Comparison of ENCODE assay signal across 8 cellular contexts in genomic region chr10:22630229-22631174, GRCh38.
A peak's percentile ranks its signal among the peaks of the same experiment; 100 is the strongest.
DNase-seq lines count a peak whose midpoint lies in the region; FAIRE-seq and TF ChIP-seq lines count a peak whose summit lies in the region.

No MANE protein-coding gene starts in this region.

- in situ Hi-C loops in GM23248 (cut with MboI) = no loop called here

- H3K9ac ChIP-seq in GM23248 = peak overlapping the region; percentile 42; the same call in 1 of the 2 replicates
- H3K9ac ChIP-seq in kidney (ENCODE audit: low read length in 2 of 2) = no peak overlapping the region

- H3K27me3 ChIP-seq in GM23248 (replicated peaks; ENCODE audit: insufficient read depth) (no peaks in the 10 kb centered on the region), vagina (no peaks in the 10 kb centered on the region)

- no peak overlapping the region for H2AFZ ChIP-seq in GM23248

- TF ChIP-seq CTCF in kidney (IDR thresholded peaks at IDR 0.05; ENCODE audit: borderline replicate concordance, extremely low read depth, insufficient read depth) (no peak), vagina (IDR thresholded peaks at IDR 0.05) (no peak)

- peak overlapping the region; percentile 30; the same call in 1 of the 2 replicates for H3K4me3 ChIP-seq in GM23248
- H3K4me3 ChIP-seq in kidney (ENCODE audit: low read length in 2 of 2) = no peak overlapping the region
- no peak overlapping the region for H3K4me3 ChIP-seq in vagina

- H3K36me3 ChIP-seq in GM23248 (ENCODE audit: low read depth) (no peaks in the 10 kb centered on the region), KOPT-K1 (ENCODE audit: insufficient read depth, low read length) (no peaks in the 10 kb centered on the region), kidney (ENCODE audit: control insufficient read depth in 1 of 2, insufficient read depth in 2 of 2, low read length in 2 of 2) (no peaks in the 10 kb centered on the region), vagina (no peaks in the 10 kb centered on the region)

- H3F3A ChIP-seq in GM23248 (ENCODE audit: insufficient read depth) = peaks cover 30% of the 10 kb centered on the region

- no peak for DNase-seq in GM18507 (ENCODE audit: extremely low spot score, insufficient read length, low read depth)
- peak; percentile 64 for DNase-seq in GM23248
- no peak for DNase-seq in kidney
- no peak for DNase-seq in vagina (ENCODE audit: extremely low spot score in 2 of 2)
- no peak for DNase-seq in T1000 (lab: John Stamatoyannopoulos, UW)
- no peak for DNase-seq in NCI-H2029 treated with DMSO at 0.1 percent for 48 hours (lab: John Stamatoyannopoulos, UW)

- peaks cover 5% of the 10 kb centered on the region; the same call in 1 of the 2 replicates for H4K20me1 ChIP-seq in GM23248 (ENCODE audit: insufficient read depth)

- peak overlapping the region; percentile 76 for H3K4me2 ChIP-seq in GM23248 (ENCODE audit: unreplicated experiment)

- TF ChIP-seq POLR2A in vagina (IDR thresholded peaks at IDR 0.05) = peak in 1 of 2 donors; percentile 18

- FAIRE-seq in GM18507 (lab: Jason Lieb, UNC) = peak; percentile 98
- FAIRE-seq in kidney (lab: Jason Lieb, UNC) = peak; percentile 3

- intact Hi-C loops in kidney (cut with DNase I) (no loop called here), vagina (cut with DNase I) (no loop called here)

- H3K4me1 ChIP-seq in GM23248 (ENCODE audit: insufficient read depth) = peaks cover 43% of the 10 kb centered on the region
- peaks cover 20 to 29% of the 10 kb centered on the region in 2 donors for H3K4me1 ChIP-seq in kidney (ENCODE audit: control insufficient read depth in 1 of 2, insufficient read depth in 1 of 2, low read depth in 1 of 2, low read length in 2 of 2)
- peaks cover 38% of the 10 kb centered on the region for H3K4me1 ChIP-seq in vagina

- H3K79me2 ChIP-seq in GM23248 (ENCODE audit: insufficient read depth) = peaks cover 97% of the 10 kb centered on the region

- H3K27ac ChIP-seq in GM23248 (peak overlapping the region; percentile 15), KOPT-K1 (ENCODE audit: low read depth, low read length, poor library complexity, severe bottlenecking) (peak overlapping the region; percentile 71), angular gyrus (ENCODE audit: low read depth, low read length) (peak overlapping the region; percentile 88), kidney (ENCODE audit: low read depth in 2 of 2, low read length in 2 of 2) (peak overlapping the region in 1 of 2 donors; percentile 39), vagina (peak overlapping the region; percentile 37)

- H3K9me3 ChIP-seq in GM23248 (ENCODE audit: low read depth) (no peaks in the 10 kb centered on the region), KOPT-K1 (ENCODE audit: insufficient read depth, low read length, poor library complexity, severe bottlenecking) (no peaks in the 10 kb centered on the region), kidney (ENCODE audit: control insufficient read depth in 1 of 2, low read length in 2 of 2) (no peaks in the 10 kb centered on the region), vagina (no peaks in the 10 kb centered on the region)

- no peaks in the 10 kb centered on the region for H3K9me2 ChIP-seq in GM23248 (ENCODE audit: insufficient read depth)

- WGBS in GM23248 (ENCODE audit: low coverage in 1 of 2, low lambda C conversion rate in 2 of 2, missing lambda C conversion rate in 2 of 2), 2 experiments = 51 to 53% methylated on average over 7 of the region's 7 CpGs
